ENCODE assay signal across 9 cellular contexts in the genomic region with DNA sequence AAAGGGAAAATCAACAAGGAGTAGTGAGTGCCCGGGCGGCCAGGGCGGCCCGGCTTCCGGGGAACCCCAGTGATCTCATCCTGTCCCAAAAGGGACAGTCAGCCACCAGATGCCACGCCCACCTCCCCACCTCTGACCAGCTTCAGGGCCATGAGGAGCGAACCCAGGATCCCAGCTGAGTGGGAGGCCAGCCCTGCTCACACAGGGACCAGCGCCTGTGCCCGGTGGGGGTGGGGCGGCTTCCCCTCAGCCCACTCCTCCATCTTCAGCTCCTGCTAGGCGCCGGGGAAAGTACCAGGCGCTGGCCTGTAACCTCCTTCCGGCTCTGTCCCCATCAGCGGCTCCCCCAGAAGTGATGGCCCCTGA. TPM values are rescaled to one million over a fixed set of nuclear protein-coding genes. Genes with fewer than 3 reads are reported as not detected.
DNase-seq lines count a peak whose midpoint lies in the region; ATAC-seq and TF ChIP-seq lines count a peak whose summit lies in the region.
"Had no signal": no experiment of that assay in that cellular context is flagged by ENCODE, and none has a peak within 500 bp of the region (broad histone marks: within the 10 kb centered on the region; RNA-seq: fewer than 3 reads in every experiment).

No MANE protein-coding gene starts in this region.

- DNase-seq in CD8-positive, alpha-beta T cell, result no peak
- peak in 1 of 3 donors; percentile 22 for DNase-seq in effector memory CD4-positive, alpha-beta T cell
- DNase-seq in neural progenitor cell (ENCODE audit: low spot score) (no peak), SW 1271 (lab: John Stamatoyannopoulos, UW) (no peak), NCI-H510A treated with DMSO at 0.1 percent for 48 hours (lab: John Stamatoyannopoulos, UW) (no peak)
- DNase-seq in stimulated activated CD4-positive, alpha-beta T cell treated with anti-CD3 and anti-CD28 coated beads, Interleukin-15, amount 100 ng/mL, for 24 hours, result no peak

- peak overlapping the region; percentile 99 for H3K4me2 ChIP-seq in neural progenitor cell

- no peaks in the 10 kb centered on the region for H3K9me3 ChIP-seq in CD8-positive, alpha-beta T cell (ENCODE audit: low read length)
- H3K9me3 ChIP-seq in HUES64 (ENCODE audit: insufficient read depth, low read depth, low read length) (no peaks in the 10 kb centered on the region), neural progenitor cell (ENCODE audit: low read depth) (no peaks in the 10 kb centered on the region)
- H3K9me3 ChIP-seq in effector memory CD4-positive, alpha-beta T cell (ENCODE audit: control insufficient read depth, low read length), result no peaks in the 10 kb centered on the region
- H3K9me3 ChIP-seq: SJSA1 had no signal

- H3K36me3 Mint-ChIP-seq in CD8-positive, alpha-beta T cell, result no peaks in the 10 kb centered on the region
- no peaks in the 10 kb centered on the region for H3K36me3 Mint-ChIP-seq in neural progenitor cell

- H3K79me2 ChIP-seq in neural progenitor cell (ENCODE audit: low read depth), result no peaks in the 10 kb centered on the region

- H3K4me3 Mint-ChIP-seq in CD8-positive, alpha-beta T cell, result peak overlapping the region; percentile 63
- H3K4me3 Mint-ChIP-seq in neural progenitor cell, result peak overlapping the region; percentile 72

- H3K27ac ChIP-seq in CD8-positive, alpha-beta T cell (ENCODE audit: low read depth, low read length), result no peak overlapping the region
- H3K27ac ChIP-seq in HUES64 (ENCODE audit: low read depth, low read length), result no peak overlapping the region
- peak overlapping the region; percentile 32 for H3K27ac ChIP-seq in effector memory CD4-positive, alpha-beta T cell (ENCODE audit: insufficient read depth, low read length, poor library complexity, severe bottlenecking)
- H3K27ac ChIP-seq in neural progenitor cell, result no peak overlapping the region
- H3K27ac ChIP-seq: SJSA1 had no signal

- peaks cover 14% of the 10 kb centered on the region for H3K4me1 ChIP-seq in CD8-positive, alpha-beta T cell (ENCODE audit: insufficient read depth, low read length)
- H3K4me1 ChIP-seq in HUES64 (ENCODE audit: insufficient read depth, low read length) (peaks cover 6% of the 10 kb centered on the region; the same call in 1 of the 2 replicates), neural progenitor cell (peaks cover 8% of the 10 kb centered on the region)
- peaks cover 8% of the 10 kb centered on the region for H3K4me1 ChIP-seq in effector memory CD4-positive, alpha-beta T cell (ENCODE audit: control insufficient read depth, insufficient read depth, low read length, poor library complexity, severe bottlenecking)

- ATAC-seq in CD8-positive, alpha-beta T cell, result peak; percentile 9
- no peak for ATAC-seq in GM21737 (IDR thresholded peaks at IDR 0.05; ENCODE audit: unreplicated experiment)

- no peaks in the 10 kb centered on the region for H3K9me3 Mint-ChIP-seq in CD8-positive, alpha-beta T cell
- H3K9me3 Mint-ChIP-seq in neural progenitor cell, result peaks cover 3% of the 10 kb centered on the region

- H3F3A ChIP-seq in neural progenitor cell (ENCODE audit: low read depth), result peaks cover 4% of the 10 kb centered on the region

- H3K27me3 ChIP-seq in CD8-positive, alpha-beta T cell (ENCODE audit: insufficient read depth, low read length), result no peaks in the 10 kb centered on the region
- H3K27me3 ChIP-seq in HUES64 (ENCODE audit: insufficient read depth, low read length) (no peaks in the 10 kb centered on the region), neural progenitor cell (peaks cover 10% of the 10 kb centered on the region)
- no peaks in the 10 kb centered on the region for H3K27me3 ChIP-seq in effector memory CD4-positive, alpha-beta T cell (replicated peaks; ENCODE audit: control insufficient read depth, insufficient read depth, low read length, poor library complexity, severe bottlenecking)
- H3K27me3 ChIP-seq: SJSA1 had no signal

- CTCF ChIA-PET in CD8-positive, alpha-beta T cell (lab: Charles Lee), result no interaction called here

- WGBS in HUES64, result 45% methylated on average over 15 of the region's 15 CpGs

- intact Hi-C loops in CD8-positive, alpha-beta T cell (cut with DNase I, micrococcal nuclease), result no loop called here

- peaks cover 13% of the 10 kb centered on the region for H3K4me1 Mint-ChIP-seq in CD8-positive, alpha-beta T cell (ENCODE audit: low read depth)
- peaks cover 6% of the 10 kb centered on the region for H3K4me1 Mint-ChIP-seq in neural progenitor cell

- H3K36me3 ChIP-seq in CD8-positive, alpha-beta T cell (ENCODE audit: insufficient read depth, low read length), result no peaks in the 10 kb centered on the region
- H3K36me3 ChIP-seq in HUES64 (ENCODE audit: insufficient read depth, low read length) (no peaks in the 10 kb centered on the region), neural progenitor cell (no peaks in the 10 kb centered on the region)
- no peaks in the 10 kb centered on the region for H3K36me3 ChIP-seq in effector memory CD4-positive, alpha-beta T cell (ENCODE audit: control insufficient read depth, insufficient read depth, low read length)
- H3K36me3 ChIP-seq: SJSA1 had no signal

- peak overlapping the region; percentile 27 for H3K27ac Mint-ChIP-seq in CD8-positive, alpha-beta T cell
- H3K27ac Mint-ChIP-seq in neural progenitor cell, result no peak overlapping the region

- no peaks in the 10 kb centered on the region for H4K20me1 ChIP-seq in neural progenitor cell (ENCODE audit: low read depth)

- peak overlapping the region; percentile 79 for H2AFZ ChIP-seq in neural progenitor cell (replicated peaks)

- peaks cover 7% of the 10 kb centered on the region for H3K27me3 Mint-ChIP-seq in CD8-positive, alpha-beta T cell (ENCODE audit: low read depth)
- peaks cover 6% of the 10 kb centered on the region for H3K27me3 Mint-ChIP-seq in neural progenitor cell (ENCODE audit: insufficient read depth, low read depth)

- H3K4me3 ChIP-seq in CD8-positive, alpha-beta T cell (ENCODE audit: low read depth, low read length), result peak overlapping the region; percentile 54
- H3K4me3 ChIP-seq in HUES64 (ENCODE audit: low read length) (peak overlapping the region; percentile 59), neural progenitor cell (peak overlapping the region; percentile 61)
- peak overlapping the region; percentile 60 for H3K4me3 ChIP-seq in effector memory CD4-positive, alpha-beta T cell (ENCODE audit: insufficient read depth, low read depth, low read length, poor library complexity, severe bottlenecking)
- H3K4me3 ChIP-seq: SJSA1 had no signal

- TF ChIP-seq CTCF in CD8-positive, alpha-beta T cell (IDR thresholded peaks at IDR 0.05), result no peak
- TF ChIP-seq CTCF in neural progenitor cell (IDR thresholded peaks at IDR 0.05), result no peak

- POLR2A ChIA-PET in CD8-positive, alpha-beta T cell (lab: Charles Lee), result no interaction called here

- H3K9ac ChIP-seq in HUES64 (ENCODE audit: low read depth, low read length) (no peak overlapping the region), neural progenitor cell (no peak overlapping the region)

RNA-seq across cellular contexts. Expression of gene MYL5, which starts 6.2 kb away (rescaled TPM):
- 10 to 100 TPM; 27.2 to 28.7 TPM for total RNA-seq in CD8-positive, alpha-beta T cell
- polyA plus RNA-seq in HUES64 (2013, experiment 1 of 2), result 5.2 TPM
- 5.5 TPM for polyA plus RNA-seq in HUES64 (2013, experiment 2 of 2)
- 0.21 and 10.0 TPM in 2 replicates for total RNA-seq in neural progenitor cell (ENCODE audit: low replicate concordance)

RNA-seq across cellular contexts. Expression of gene ATP5ME, which starts 6.5 kb away (rescaled TPM):
- total RNA-seq in CD8-positive, alpha-beta T cell, result 100 to 1,000 TPM; 113 to 114 TPM
- 393 TPM for polyA plus RNA-seq in HUES64 (2013, experiment 1 of 2)
- polyA plus RNA-seq in HUES64 (2013, experiment 2 of 2), result 422 TPM
- total RNA-seq in neural progenitor cell (ENCODE audit: low replicate concordance), result 95.1 and 114 TPM in 2 replicates

RNA-seq across cellular contexts. Expression of gene SLC49A3, which starts 8.4 kb away (rescaled TPM):
- total RNA-seq in CD8-positive, alpha-beta T cell, result under 1 TPM; 0.69 to 0.73 TPM
- polyA plus RNA-seq in HUES64 (2013, experiment 1 of 2), result 2.3 TPM
- polyA plus RNA-seq in HUES64 (2013, experiment 2 of 2), result 2.5 TPM
- total RNA-seq in neural progenitor cell (ENCODE audit: low replicate concordance), result 1.9 and 3.4 TPM in 2 replicates
- total RNA-seq: SJSA1 had no signal

RNA-seq across cellular contexts. Expression of gene PCGF3, which starts 25.1 kb away (rescaled TPM):
- 10 to 100 TPM; 39.1 to 39.5 TPM for total RNA-seq in CD8-positive, alpha-beta T cell
- polyA plus RNA-seq in HUES64 (2013, experiment 1 of 2), result 26.7 TPM
- 34.2 TPM for polyA plus RNA-seq in HUES64 (2013, experiment 2 of 2)
- 44.7 and 59.1 TPM in 2 replicates for total RNA-seq in neural progenitor cell (ENCODE audit: low replicate concordance)

RNA-seq across cellular contexts. Expression of gene PDE6B, which starts 55.2 kb away (rescaled TPM):
- total RNA-seq in CD8-positive, alpha-beta T cell, result 10 to 100 TPM; 10.3 to 10.4 TPM
- polyA plus RNA-seq in HUES64 (2013, experiment 1 of 2), result 3.1 TPM
- polyA plus RNA-seq in HUES64 (2013, experiment 2 of 2), result 3.5 TPM
- total RNA-seq in neural progenitor cell (ENCODE audit: low replicate concordance), result 4.3 and 19.5 TPM in 2 replicates
- total RNA-seq: SJSA1 had no signal
